Comparison of ENCODE assay signal across 14 cellular contexts in the genomic region with DNA sequence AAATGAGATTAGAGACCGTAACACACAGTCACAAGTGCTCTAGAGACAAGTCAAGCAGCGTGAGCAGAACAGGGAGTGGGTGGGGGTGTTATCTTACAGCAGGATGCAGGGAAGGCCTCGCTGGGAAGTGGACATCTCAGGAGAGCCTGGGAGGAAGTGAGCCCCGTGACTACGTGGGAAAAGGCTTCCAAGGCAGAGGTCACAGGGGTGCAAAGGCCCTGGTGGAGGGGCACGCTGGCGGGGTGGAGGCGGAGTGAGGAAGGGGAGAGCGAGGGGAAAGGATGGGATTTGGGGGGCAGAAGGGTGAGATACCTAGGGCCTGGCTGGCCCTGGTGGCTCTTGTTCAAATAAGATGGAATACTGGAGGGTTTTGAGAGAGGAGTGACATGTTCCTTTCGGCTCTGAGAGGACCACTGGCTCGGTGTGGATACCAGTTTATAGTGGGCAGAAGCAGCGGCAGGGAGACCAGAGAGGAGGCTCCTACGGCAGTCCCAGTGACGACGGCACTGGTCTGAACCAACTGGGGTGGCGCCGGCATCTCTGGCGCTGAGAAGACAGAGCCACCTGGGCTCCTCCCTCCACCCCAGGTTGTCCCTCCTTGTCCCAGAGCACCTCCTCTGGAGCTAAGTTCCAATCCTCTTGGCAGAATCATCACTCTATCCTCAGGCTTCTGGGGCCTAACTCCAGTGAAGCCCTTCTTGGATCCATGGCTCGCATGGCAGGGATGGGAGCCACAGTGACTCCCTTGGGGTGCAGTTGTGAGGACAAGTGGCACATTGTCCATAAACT.
"Had no signal": no experiment of that assay in that cellular context is flagged by ENCODE, and none has a peak within 500 bp of the region (broad histone marks: within the 10 kb centered on the region; RNA-seq: fewer than 3 reads in every experiment).

No MANE protein-coding gene starts in this region.

- H3K4me3 ChIP-seq: dorsolateral prefrontal cortex, tibial artery had no signal

- H3K36me3 ChIP-seq: tibial artery had no signal

- H3K9me3 ChIP-seq: tibial artery had no signal

- H3K27me3 ChIP-seq: dorsolateral prefrontal cortex, tibial artery had no signal

- H3K27ac ChIP-seq: dorsolateral prefrontal cortex, tibial artery had no signal

- ATAC-seq: activated naive CD4-positive, alpha-beta T cell treated with anti-CD3 and anti-CD28 coated beads, Interleukin-2, amount 50 U/mL, for 72 hours; activated T-cell treated with anti-CD3 and anti-CD28 coated beads, Interleukin-2, amount 50 U/mL, for 72 hours; naive thymus-derived CD8-positive, alpha-beta T cell; stimulated activated naive CD8-positive, alpha-beta T cell treated with anti-CD3 and anti-CD28 coated beads, Interleukin-15, Interleukin-2, amounts not matched to agents 100 U/mL and 50 U/mL, for 24 hours had no signal

- DNase-seq: activated CD4-positive, alpha-beta T cell treated with anti-CD3 and anti-CD28 coated beads, Interleukin-2, amount 50 U/mL, for 1 hour; activated CD8-positive, alpha-beta memory T cell treated with anti-CD3 and anti-CD28 coated beads, Interleukin-2, amount 50 U/mL, for 48 hours; activated gamma-delta T cell treated with Interleukin-2 at 50 U/mL for 16 hours; activated T-cell treated with anti-CD3 and anti-CD28 coated beads, Interleukin-2, amount 50 U/mL, for 72 hours; amniotic stem cell; caudate nucleus; naive thymus-derived CD8-positive, alpha-beta T cell; nucleus accumbens; posterior cingulate gyrus; stimulated activated naive CD8-positive, alpha-beta T cell treated with anti-CD3 and anti-CD28 coated beads, Interleukin-15, Interleukin-2, amounts not matched to agents 100 U/mL and 50 U/mL, for 24 hours; substantia nigra had no signal
